18 cellular contexts compared by ENCODE assay signal in genomic region chr2:154882725-154883124, GRCh38.
DNase-seq lines count a peak whose midpoint lies in the region; ATAC-seq, FAIRE-seq and TF ChIP-seq lines count a peak whose summit lies in the region.
"Had no signal": no experiment of that assay in that cellular context is flagged by ENCODE, and none has a peak within 500 bp of the region (broad histone marks: within the 10 kb centered on the region; RNA-seq: fewer than 3 reads in every experiment).

No MANE protein-coding gene starts in this region.

- ATAC-seq in GM19351 (IDR thresholded peaks at IDR 0.05; ENCODE audit: unreplicated experiment), result peak; percentile 47
- ATAC-seq in HG03378 (IDR thresholded peaks at IDR 0.05; ENCODE audit: unreplicated experiment), result peak; percentile 51
- ATAC-seq: CD8-positive, alpha-beta T cell had no signal

- H3K4me3 ChIP-seq in SU-DHL-6 (ENCODE audit: insufficient read depth, low read length, poor library complexity, severe bottlenecking), result no peak overlapping the region
- no peak overlapping the region for H3K4me3 ChIP-seq in effector memory CD4-positive, alpha-beta T cell (ENCODE audit: insufficient read depth, low read depth, low read length, poor library complexity, severe bottlenecking)
- H3K4me3 ChIP-seq: BLaER1 treated with 17β-estradiol and CSF1 and Interleukin-3, amounts not matched to agents 10 nM and 100 nM; GM23248; HAP-1 had no signal

- H3K9me2 ChIP-seq in SU-DHL-6 (replicated peaks; ENCODE audit: insufficient read depth, low read length), result no peaks in the 10 kb centered on the region

- DNase-seq in GM12892 (ENCODE audit: insufficient read length) (no peak), NCI-H1930 (lab: John Stamatoyannopoulos, UW) (no peak), Ammon's horn (ENCODE audit: low spot score) (no peak)
- no peak for DNase-seq in effector memory CD4-positive, alpha-beta T cell
- DNase-seq: 8988T; Calu3; CD8-positive, alpha-beta T cell; DMS79 treated with DMSO at 0.1 percent for 48 hours; GF-D8; GM23248; KG1 had no signal

- TF ChIP-seq POLR2A in GM12892 (IDR thresholded peaks at IDR 0.05; ENCODE audit: low read depth, low read length), result no peak

- no peak overlapping the region for H3K9ac ChIP-seq in SU-DHL-6 (ENCODE audit: low read length)
- H3K9ac ChIP-seq: BLaER1 treated with 17β-estradiol and CSF1 and Interleukin-3, amounts not matched to agents 10 nM and 100 nM; GM23248 had no signal

- peak overlapping the region; percentile 49 for H2AFZ ChIP-seq in SU-DHL-6 (ENCODE audit: low read depth, low read length, severe bottlenecking)
- H2AFZ ChIP-seq: GM23248 had no signal

- H3K27ac ChIP-seq in SU-DHL-6 (ENCODE audit: low read depth, low read length), result no peak overlapping the region
- no peak overlapping the region for H3K27ac ChIP-seq in effector memory CD4-positive, alpha-beta T cell (ENCODE audit: insufficient read depth, low read length, poor library complexity, severe bottlenecking)
- H3K27ac ChIP-seq: BLaER1 treated with 17β-estradiol and CSF1 and Interleukin-3, amounts not matched to agents 10 nM and 100 nM; GM23248 had no signal

- no peaks in the 10 kb centered on the region for H3F3A ChIP-seq in SU-DHL-6 (ENCODE audit: insufficient read depth)

- H3K9me3 ChIP-seq in SU-DHL-6 (ENCODE audit: insufficient read depth, low read length), result no peaks in the 10 kb centered on the region
- H3K9me3 ChIP-seq in effector memory CD4-positive, alpha-beta T cell (ENCODE audit: control insufficient read depth, low read length), result no peaks in the 10 kb centered on the region
- H3K9me3 ChIP-seq: HAP-1 had no signal

- no peaks in the 10 kb centered on the region for H4K20me1 ChIP-seq in SU-DHL-6 (ENCODE audit: low read depth, low read length)
- H4K20me1 ChIP-seq: BLaER1 treated with 17β-estradiol and CSF1 and Interleukin-3, amounts not matched to agents 10 nM and 100 nM had no signal

- no peak for TF ChIP-seq CTCF in SU-DHL-6 (IDR thresholded peaks at IDR 0.05; ENCODE audit: insufficient read depth, low read length, poor library complexity, severe bottlenecking)

- no peaks in the 10 kb centered on the region for H3K79me2 ChIP-seq in SU-DHL-6 (ENCODE audit: insufficient read depth, low read length)

- no peaks in the 10 kb centered on the region for H3K4me1 ChIP-seq in effector memory CD4-positive, alpha-beta T cell (ENCODE audit: control insufficient read depth, insufficient read depth, low read length, poor library complexity, severe bottlenecking)
- H3K4me1 ChIP-seq: BLaER1 treated with 17β-estradiol and CSF1 and Interleukin-3, amounts not matched to agents 10 nM and 100 nM; HAP-1 had no signal

- no peak overlapping the region for H3K4me2 ChIP-seq in SU-DHL-6 (ENCODE audit: low read depth, low read length, poor library complexity, severe bottlenecking)
- H3K4me2 ChIP-seq: BLaER1 treated with 17β-estradiol and CSF1 and Interleukin-3, amounts not matched to agents 10 nM and 100 nM had no signal

- FAIRE-seq in GM12892 (lab: Jason Lieb, UNC), result peak; percentile 38
- FAIRE-seq: GM12891, GM19239 had no signal

- no peaks in the 10 kb centered on the region for H3K27me3 ChIP-seq in SU-DHL-6 (ENCODE audit: low read length)
- H3K27me3 ChIP-seq in effector memory CD4-positive, alpha-beta T cell (replicated peaks; ENCODE audit: control insufficient read depth, insufficient read depth, low read length, poor library complexity, severe bottlenecking), result no peaks in the 10 kb centered on the region
- H3K27me3 ChIP-seq: BLaER1 treated with 17β-estradiol and CSF1 and Interleukin-3, amounts not matched to agents 10 nM and 100 nM had no signal

- 0 out of 2 replicates have a peak, but pooled peaks cover under 1% of the 10 kb centered on the region for H3K36me3 ChIP-seq in SU-DHL-6 (ENCODE audit: low read length)
- no peaks in the 10 kb centered on the region for H3K36me3 ChIP-seq in effector memory CD4-positive, alpha-beta T cell (ENCODE audit: control insufficient read depth, insufficient read depth, low read length)
- H3K36me3 ChIP-seq: BLaER1 treated with 17β-estradiol and CSF1 and Interleukin-3, amounts not matched to agents 10 nM and 100 nM; HAP-1 had no signal
